ENCODE assay signal across 1 cellular context in genomic region chr6:73503027-73503772, GRCh38.
A peak's percentile ranks its signal among the peaks of the same experiment; 100 is the strongest.
TF ChIP-seq lines count a peak whose summit lies in the region.

No MANE protein-coding gene starts in this region.

TF ChIP-seq in K562, 482 proteins besides CTCF, POLR2A, EP300 and RAD21:
- TF ChIP-seq TEAD2 (tag; IDR thresholded peaks at IDR 0.05) (no peak), ZNF121 (CRISPR knock-in tag; conservative IDR thresholded peaks at IDR 0.05) (peak; percentile 63; the same call in 1 of the 2 replicates), NFE2 (IDR thresholded peaks at IDR 0.05; ENCODE audit: low read depth) (no peak), ZNF143 (CRISPR knock-in tag; IDR thresholded peaks at IDR 0.05) (no peak), RB1 (IDR thresholded peaks at IDR 0.05; ENCODE audit: low read depth) (no peak), JUNB (CRISPR knock-in tag; conservative IDR thresholded peaks at IDR 0.05) (no peak), ZSCAN32 (CRISPR knock-in tag; IDR thresholded peaks at IDR 0.05) (no peak), KDM2B (CRISPR knock-in tag; IDR thresholded peaks at IDR 0.05) (no peak), SUPT5H (IDR thresholded peaks at IDR 0.05) (0 out of 2 replicates have a peak, but pooled peaks have one; percentile 15), ZNF561 (CRISPR knock-in tag; conservative IDR thresholded peaks at IDR 0.05) (no peak), ZNF764 (CRISPR knock-in tag; IDR thresholded peaks at IDR 0.05; ENCODE audit: low read depth) (no peak), PREB (CRISPR knock-in tag; IDR thresholded peaks at IDR 0.05) (no peak)
- TF ChIP-seq, protein P1, sequence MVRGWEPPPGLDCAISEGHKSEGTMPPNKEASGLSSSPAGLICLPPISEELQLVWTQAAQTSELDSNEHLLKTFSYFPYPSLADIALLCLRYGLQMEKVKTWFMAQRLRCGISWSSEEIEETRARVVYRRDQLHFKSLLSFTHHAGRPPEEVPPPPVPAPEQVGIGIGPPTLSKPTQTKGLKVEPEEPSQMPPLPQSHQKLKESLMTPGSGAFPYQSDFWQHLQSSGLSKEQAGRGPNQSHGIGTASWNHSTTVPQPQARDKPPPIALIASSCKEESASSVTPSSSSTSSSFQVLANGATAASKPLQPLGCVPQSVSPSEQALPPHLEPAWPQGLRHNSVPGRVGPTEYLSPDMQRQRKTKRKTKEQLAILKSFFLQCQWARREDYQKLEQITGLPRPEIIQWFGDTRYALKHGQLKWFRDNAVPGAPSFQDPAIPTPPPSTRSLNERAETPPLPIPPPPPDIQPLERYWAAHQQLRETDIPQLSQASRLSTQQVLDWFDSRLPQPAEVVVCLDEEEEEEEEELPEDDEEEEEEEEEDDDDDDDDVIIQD (CRISPR knock-in tag; IDR thresholded peaks at IDR 0.05) = no peak
- TF ChIP-seq, protein P2, sequence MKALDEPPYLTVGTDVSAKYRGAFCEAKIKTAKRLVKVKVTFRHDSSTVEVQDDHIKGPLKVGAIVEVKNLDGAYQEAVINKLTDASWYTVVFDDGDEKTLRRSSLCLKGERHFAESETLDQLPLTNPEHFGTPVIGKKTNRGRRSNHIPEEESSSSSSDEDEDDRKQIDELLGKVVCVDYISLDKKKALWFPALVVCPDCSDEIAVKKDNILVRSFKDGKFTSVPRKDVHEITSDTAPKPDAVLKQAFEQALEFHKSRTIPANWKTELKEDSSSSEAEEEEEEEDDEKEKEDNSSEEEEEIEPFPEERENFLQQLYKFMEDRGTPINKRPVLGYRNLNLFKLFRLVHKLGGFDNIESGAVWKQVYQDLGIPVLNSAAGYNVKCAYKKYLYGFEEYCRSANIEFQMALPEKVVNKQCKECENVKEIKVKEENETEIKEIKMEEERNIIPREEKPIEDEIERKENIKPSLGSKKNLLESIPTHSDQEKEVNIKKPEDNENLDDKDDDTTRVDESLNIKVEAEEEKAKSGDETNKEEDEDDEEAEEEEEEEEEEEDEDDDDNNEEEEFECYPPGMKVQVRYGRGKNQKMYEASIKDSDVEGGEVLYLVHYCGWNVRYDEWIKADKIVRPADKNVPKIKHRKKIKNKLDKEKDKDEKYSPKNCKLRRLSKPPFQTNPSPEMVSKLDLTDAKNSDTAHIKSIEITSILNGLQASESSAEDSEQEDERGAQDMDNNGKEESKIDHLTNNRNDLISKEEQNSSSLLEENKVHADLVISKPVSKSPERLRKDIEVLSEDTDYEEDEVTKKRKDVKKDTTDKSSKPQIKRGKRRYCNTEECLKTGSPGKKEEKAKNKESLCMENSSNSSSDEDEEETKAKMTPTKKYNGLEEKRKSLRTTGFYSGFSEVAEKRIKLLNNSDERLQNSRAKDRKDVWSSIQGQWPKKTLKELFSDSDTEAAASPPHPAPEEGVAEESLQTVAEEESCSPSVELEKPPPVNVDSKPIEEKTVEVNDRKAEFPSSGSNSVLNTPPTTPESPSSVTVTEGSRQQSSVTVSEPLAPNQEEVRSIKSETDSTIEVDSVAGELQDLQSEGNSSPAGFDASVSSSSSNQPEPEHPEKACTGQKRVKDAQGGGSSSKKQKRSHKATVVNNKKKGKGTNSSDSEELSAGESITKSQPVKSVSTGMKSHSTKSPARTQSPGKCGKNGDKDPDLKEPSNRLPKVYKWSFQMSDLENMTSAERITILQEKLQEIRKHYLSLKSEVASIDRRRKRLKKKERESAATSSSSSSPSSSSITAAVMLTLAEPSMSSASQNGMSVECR (CRISPR knock-in tag; IDR thresholded peaks at IDR 0.05) = no peak
